7 cellular contexts compared by ENCODE assay signal in genomic region chr18:48539406-48540328, GRCh38. TPM values are rescaled to one million over a fixed set of nuclear protein-coding genes. Genes with fewer than 3 reads are reported as not detected.
DNase-seq lines count a peak whose midpoint lies in the region; ATAC-seq and TF ChIP-seq lines count a peak whose summit lies in the region.

No MANE protein-coding gene starts in this region.

- H3K36me3 ChIP-seq in mesodermal cell (ENCODE audit: control insufficient read depth, insufficient read depth, low read length) = peaks cover 4% of the 10 kb centered on the region

- H3K9me3 Mint-ChIP-seq in stimulated activated naive CD8-positive, alpha-beta T cell treated with anti-CD3 and anti-CD28 coated beads, Interleukin-15, amount 100 ng/mL, for 72 hours = no peaks in the 10 kb centered on the region

- peak; percentile 38 for ATAC-seq in stimulated activated naive CD8-positive, alpha-beta T cell treated with anti-CD3 and anti-CD28 coated beads, Interleukin-15, amount 100 ng/mL, for 72 hours
- no peak for ATAC-seq in GM21723 (IDR thresholded peaks at IDR 0.05; ENCODE audit: unreplicated experiment)

- in situ Hi-C loops in GM13977 (cut with MboI; ENCODE audit: low pct_unique_long_range_greater_than_20kb, low sequenced_read_pairs, unreplicated experiment) = no loop called here

- peak overlapping the region; percentile 76 for H3K4me3 ChIP-seq in epithelial cell of esophagus (ENCODE audit: low read length)
- H3K4me3 ChIP-seq in mesodermal cell (ENCODE audit: extremely low read depth, insufficient read depth, low read length, poor library complexity, severe bottlenecking) = peak overlapping the region; percentile 84

- H3K27me3 Mint-ChIP-seq in stimulated activated naive CD8-positive, alpha-beta T cell treated with anti-CD3 and anti-CD28 coated beads, Interleukin-15, amount 100 ng/mL, for 72 hours = peaks cover 51% of the 10 kb centered on the region

- no peak overlapping the region for H3K27ac Mint-ChIP-seq in stimulated activated naive CD8-positive, alpha-beta T cell treated with anti-CD3 and anti-CD28 coated beads, Interleukin-15, amount 100 ng/mL, for 72 hours

- peaks cover 32% of the 10 kb centered on the region for H3K4me1 ChIP-seq in mesodermal cell (ENCODE audit: control insufficient read depth, insufficient read depth, low read length, poor library complexity, severe bottlenecking)

- WGBS in mesodermal cell (ENCODE audit: insufficient coverage in 2 of 2), 2 experiments = 0% methylated on average over 57 to 64 of the region's 75 CpGs

- DNase-seq in GM13977 (ENCODE audit: low spot score) = peak; percentile 52
- DNase-seq in NCI-H226 = peak; percentile 20
- peak; percentile 7 for DNase-seq in activated T-cell treated with anti-CD3 and anti-CD28 coated beads for 1 hour (ENCODE audit: low read depth)
- peak; percentile 72 for DNase-seq in epithelial cell of esophagus (ENCODE audit: low read depth)
- DNase-seq in stimulated activated naive CD8-positive, alpha-beta T cell treated with anti-CD3 and anti-CD28 coated beads, Interleukin-15, amount 100 ng/mL, for 72 hours = peak; percentile 24 to 37

- H3K27ac ChIP-seq in mesodermal cell (ENCODE audit: low read depth, low read length, severe bottlenecking) = peak overlapping the region; percentile 79

- H3K4me1 Mint-ChIP-seq in stimulated activated naive CD8-positive, alpha-beta T cell treated with anti-CD3 and anti-CD28 coated beads, Interleukin-15, amount 100 ng/mL, for 72 hours = peaks cover 34% of the 10 kb centered on the region

- peak overlapping the region; percentile 86 to 90 for H3K4me3 Mint-ChIP-seq in stimulated activated naive CD8-positive, alpha-beta T cell treated with anti-CD3 and anti-CD28 coated beads, Interleukin-15, amount 100 ng/mL, for 72 hours

- H3K9me3 ChIP-seq in mesodermal cell (ENCODE audit: control insufficient read depth, low read length) = no peaks in the 10 kb centered on the region

- TF ChIP-seq CTCF in GM13977 (IDR thresholded peaks at IDR 0.05; ENCODE audit: extremely low read depth, insufficient read depth, missing control alignments) (no peak), epithelial cell of esophagus (IDR thresholded peaks at IDR 0.05; ENCODE audit: insufficient read depth, low read depth, low read length, missing control alignments) (no peak)

RNA-seq across cellular contexts. Expression of gene CTIF, which starts 0.8 kb away (rescaled TPM):
- 29.8 TPM for polyA plus RNA-seq in mesodermal cell (2013, experiment 1 of 2)
- 26.5 TPM for polyA plus RNA-seq in mesodermal cell (2013, experiment 2 of 2)

Comparison
In these comparisons a context has a peak if more than half of its experiments do, and no peak if none do; other contexts are left out.
1. DNase-seq: peak in every context shown above with its lines; median percentile 72 in epithelial cell of esophagus; 52 in GM13977; 30 in stimulated activated naive CD8-positive, alpha-beta T cell treated with anti-CD3 and anti-CD28 coated beads, Interleukin-15, amount 100 ng/mL, for 72 hours; 20 in NCI-H226; 7 in activated T-cell treated with anti-CD3 and anti-CD28 coated beads for 1 hour.